Comparison of ENCODE assay signal across 1 cellular context in the genomic region with DNA sequence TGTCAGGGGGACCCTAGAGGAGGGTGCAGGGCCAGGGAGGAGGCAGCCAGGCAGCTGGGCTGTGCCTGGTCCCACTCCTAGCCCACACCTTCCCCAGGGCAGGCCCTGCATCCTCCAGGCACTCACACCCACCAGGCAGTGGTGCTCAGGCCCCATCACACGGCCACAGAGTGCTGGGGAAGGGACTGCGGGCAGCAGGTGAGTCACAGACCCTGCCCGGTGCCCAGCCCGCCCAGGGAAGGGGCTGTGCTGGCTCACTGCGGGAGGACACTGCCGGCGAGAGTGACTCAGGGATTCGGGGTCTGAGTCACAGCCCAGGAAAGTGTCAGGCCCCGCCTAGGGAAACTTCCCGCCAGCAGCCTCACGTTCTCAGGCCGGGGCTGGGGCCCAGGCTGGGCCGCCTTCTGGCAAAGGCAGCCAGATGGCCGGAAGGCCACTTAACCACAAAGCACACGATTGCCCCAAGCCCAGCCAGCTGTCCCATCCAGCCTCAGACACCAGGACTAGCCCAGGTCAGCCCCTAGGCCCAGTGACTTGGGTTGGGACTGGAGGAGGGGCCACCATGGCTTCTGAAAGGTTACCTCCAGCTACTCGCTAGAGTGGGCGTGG.
A peak's percentile ranks its signal among the peaks of the same experiment; 100 is the strongest.
TF ChIP-seq lines count a peak whose summit lies in the region.

No MANE protein-coding gene starts in this region.

TF ChIP-seq in HEK293, 187 proteins besides CTCF, POLR2A, EP300 and RAD21 (continued from another document and continues in another):
- no peak for TF ChIP-seq ZBTB44 (tag by site-specific recombination; IDR thresholded peaks at IDR 0.05)
- TF ChIP-seq FEZF1 (tag by site-specific recombination; IDR thresholded peaks at IDR 0.05) = peak; percentile 29; the same call in 1 of the 2 replicates
- peak; percentile 43; the same call in 1 of the 2 replicates for TF ChIP-seq KLF10 (tag by site-specific recombination; IDR thresholded peaks at IDR 0.05)
- TF ChIP-seq OSR2 (tag by site-specific recombination; IDR thresholded peaks at IDR 0.05) = no peak
- TF ChIP-seq ZNF843 (tag by site-specific recombination; IDR thresholded peaks at IDR 0.05) = no peak
- no peak for TF ChIP-seq ZNF302 (tag by site-specific recombination; IDR thresholded peaks at IDR 0.05; ENCODE audit: low read depth)
- TF ChIP-seq ZBTB20 (tag by site-specific recombination; IDR thresholded peaks at IDR 0.05) = peak; percentile 83
- no peak for TF ChIP-seq ZSCAN16 (tag by site-specific recombination; IDR thresholded peaks at IDR 0.05)
- TF ChIP-seq ZNF701 (tag by site-specific recombination; IDR thresholded peaks at IDR 0.05) = no peak
- no peak for TF ChIP-seq ZNF596 (tag by site-specific recombination; IDR thresholded peaks at IDR 0.05)
- TF ChIP-seq ZNF394 (tag by site-specific recombination; IDR thresholded peaks at IDR 0.05; ENCODE audit: borderline replicate concordance) = peak; percentile 73; the same call in 1 of the 2 replicates
- TF ChIP-seq ZNF521 (tag by site-specific recombination; IDR thresholded peaks at IDR 0.05) = no peak
- TF ChIP-seq ZBTB1 (tag by site-specific recombination; IDR thresholded peaks at IDR 0.05) = no peak
- TF ChIP-seq, protein P1, sequence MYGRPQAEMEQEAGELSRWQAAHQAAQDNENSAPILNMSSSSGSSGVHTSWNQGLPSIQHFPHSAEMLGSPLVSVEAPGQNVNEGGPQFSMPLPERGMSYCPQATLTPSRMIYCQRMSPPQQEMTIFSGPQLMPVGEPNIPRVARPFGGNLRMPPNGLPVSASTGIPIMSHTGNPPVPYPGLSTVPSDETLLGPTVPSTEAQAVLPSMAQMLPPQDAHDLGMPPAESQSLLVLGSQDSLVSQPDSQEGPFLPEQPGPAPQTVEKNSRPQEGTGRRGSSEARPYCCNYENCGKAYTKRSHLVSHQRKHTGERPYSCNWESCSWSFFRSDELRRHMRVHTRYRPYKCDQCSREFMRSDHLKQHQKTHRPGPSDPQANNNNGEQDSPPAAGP (tag by site-specific recombination; IDR thresholded peaks at IDR 0.05) = peak; percentile 95
- TF ChIP-seq ZFP69B (tag by site-specific recombination; IDR thresholded peaks at IDR 0.05) = peak; percentile 94
- no peak for TF ChIP-seq ZNF777 (tag by site-specific recombination; IDR thresholded peaks at IDR 0.05; ENCODE audit: borderline replicate concordance)
- TF ChIP-seq BCL11A (tag by site-specific recombination; IDR thresholded peaks at IDR 0.05; ENCODE audit: low read depth) = no peak
- no peak for TF ChIP-seq ZNF350 (tag by site-specific recombination; IDR thresholded peaks at IDR 0.05)
- no peak for TF ChIP-seq ZNF433 (tag by site-specific recombination; IDR thresholded peaks at IDR 0.05; ENCODE audit: low read depth)
- TF ChIP-seq ZNF341 (tag by site-specific recombination; IDR thresholded peaks at IDR 0.05; ENCODE audit: low read depth) = no peak
- TF ChIP-seq ZNF626 (tag by site-specific recombination; IDR thresholded peaks at IDR 0.05) = no peak
- TF ChIP-seq, protein P2, sequence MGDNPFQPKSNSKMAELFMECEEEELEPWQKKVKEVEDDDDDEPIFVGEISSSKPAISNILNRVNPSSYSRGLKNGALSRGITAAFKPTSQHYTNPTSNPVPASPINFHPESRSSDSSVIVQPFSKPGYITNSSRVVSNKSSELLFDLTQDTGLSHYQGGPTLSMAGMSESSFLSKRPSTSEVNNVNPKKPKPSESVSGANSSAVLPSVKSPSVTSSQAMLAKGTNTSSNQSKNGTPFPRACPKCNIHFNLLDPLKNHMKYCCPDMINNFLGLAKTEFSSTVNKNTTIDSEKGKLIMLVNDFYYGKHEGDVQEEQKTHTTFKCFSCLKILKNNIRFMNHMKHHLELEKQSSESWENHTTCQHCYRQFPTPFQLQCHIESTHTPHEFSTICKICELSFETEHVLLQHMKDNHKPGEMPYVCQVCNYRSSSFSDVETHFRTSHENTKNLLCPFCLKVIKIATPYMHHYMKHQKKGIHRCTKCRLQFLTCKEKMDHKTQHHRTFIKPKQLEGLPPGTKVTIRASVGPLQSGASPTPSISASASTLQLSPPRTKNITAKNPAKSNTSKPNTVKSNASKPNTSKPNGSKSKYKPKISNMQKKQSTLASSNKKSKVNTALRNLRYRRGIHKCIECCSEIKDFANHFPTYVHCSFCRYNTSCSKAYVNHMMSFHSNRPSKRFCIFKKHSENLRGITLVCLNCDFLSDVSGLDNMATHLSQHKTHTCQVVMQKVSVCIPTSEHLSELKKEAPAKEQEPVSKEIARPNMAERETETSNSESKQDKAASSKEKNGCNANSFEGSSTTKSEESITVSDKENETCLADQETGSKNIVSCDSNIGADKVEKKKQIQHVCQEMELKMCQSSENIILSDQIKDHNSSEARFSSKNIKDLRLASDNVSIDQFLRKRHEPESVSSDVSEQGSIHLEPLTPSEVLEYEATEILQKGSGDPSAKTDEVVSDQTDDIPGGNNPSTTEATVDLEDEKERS (tag by site-specific recombination; IDR thresholded peaks at IDR 0.05) = no peak
- TF ChIP-seq ZNF366 (tag by site-specific recombination; conservative IDR thresholded peaks at IDR 0.05) = peak; percentile 34; the same call in 1 of the 2 replicates
- TF ChIP-seq YY2 (tag by site-specific recombination; IDR thresholded peaks at IDR 0.05) = no peak
- no peak for TF ChIP-seq ZNF670 (tag by site-specific recombination; IDR thresholded peaks at IDR 0.05; ENCODE audit: low read depth)
- no peak for TF ChIP-seq ZBTB10 (tag by site-specific recombination; IDR thresholded peaks at IDR 0.05)
- peak; percentile 83 for TF ChIP-seq SP7 (tag by site-specific recombination; IDR thresholded peaks at IDR 0.05)
- TF ChIP-seq KLF8 (tag by site-specific recombination; IDR thresholded peaks at IDR 0.05) = peak; percentile 37; the same call in 1 of the 2 replicates
- TF ChIP-seq, protein P3, sequence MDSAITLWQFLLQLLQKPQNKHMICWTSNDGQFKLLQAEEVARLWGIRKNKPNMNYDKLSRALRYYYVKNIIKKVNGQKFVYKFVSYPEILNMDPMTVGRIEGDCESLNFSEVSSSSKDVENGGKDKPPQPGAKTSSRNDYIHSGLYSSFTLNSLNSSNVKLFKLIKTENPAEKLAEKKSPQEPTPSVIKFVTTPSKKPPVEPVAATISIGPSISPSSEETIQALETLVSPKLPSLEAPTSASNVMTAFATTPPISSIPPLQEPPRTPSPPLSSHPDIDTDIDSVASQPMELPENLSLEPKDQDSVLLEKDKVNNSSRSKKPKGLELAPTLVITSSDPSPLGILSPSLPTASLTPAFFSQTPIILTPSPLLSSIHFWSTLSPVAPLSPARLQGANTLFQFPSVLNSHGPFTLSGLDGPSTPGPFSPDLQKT (IDR thresholded peaks at IDR 0.05; ENCODE audit: borderline replicate concordance, low read depth, low read length) = no peak
- 0 out of 2 replicates have a peak, but pooled peaks have one; percentile 67 for TF ChIP-seq ZNF324 (tag by site-specific recombination; IDR thresholded peaks at IDR 0.05)
- TF ChIP-seq ZNF404 (tag by site-specific recombination; IDR thresholded peaks at IDR 0.05) = no peak
- no peak for TF ChIP-seq ZNF571 (tag by site-specific recombination; IDR thresholded peaks at IDR 0.05)
- no peak for TF ChIP-seq ZNF768 (tag by site-specific recombination; IDR thresholded peaks at IDR 0.05)
- TF ChIP-seq ZEB2 (tag by site-specific recombination; IDR thresholded peaks at IDR 0.05) = peak; percentile 89
- no peak for TF ChIP-seq ZFP41 (tag by site-specific recombination; IDR thresholded peaks at IDR 0.05; ENCODE audit: borderline replicate concordance)
- TF ChIP-seq PRDM6 (tag by site-specific recombination; IDR thresholded peaks at IDR 0.05) = no peak
- no peak for TF ChIP-seq ZNF2 (tag by site-specific recombination; IDR thresholded peaks at IDR 0.05)
- TF ChIP-seq, protein P4, sequence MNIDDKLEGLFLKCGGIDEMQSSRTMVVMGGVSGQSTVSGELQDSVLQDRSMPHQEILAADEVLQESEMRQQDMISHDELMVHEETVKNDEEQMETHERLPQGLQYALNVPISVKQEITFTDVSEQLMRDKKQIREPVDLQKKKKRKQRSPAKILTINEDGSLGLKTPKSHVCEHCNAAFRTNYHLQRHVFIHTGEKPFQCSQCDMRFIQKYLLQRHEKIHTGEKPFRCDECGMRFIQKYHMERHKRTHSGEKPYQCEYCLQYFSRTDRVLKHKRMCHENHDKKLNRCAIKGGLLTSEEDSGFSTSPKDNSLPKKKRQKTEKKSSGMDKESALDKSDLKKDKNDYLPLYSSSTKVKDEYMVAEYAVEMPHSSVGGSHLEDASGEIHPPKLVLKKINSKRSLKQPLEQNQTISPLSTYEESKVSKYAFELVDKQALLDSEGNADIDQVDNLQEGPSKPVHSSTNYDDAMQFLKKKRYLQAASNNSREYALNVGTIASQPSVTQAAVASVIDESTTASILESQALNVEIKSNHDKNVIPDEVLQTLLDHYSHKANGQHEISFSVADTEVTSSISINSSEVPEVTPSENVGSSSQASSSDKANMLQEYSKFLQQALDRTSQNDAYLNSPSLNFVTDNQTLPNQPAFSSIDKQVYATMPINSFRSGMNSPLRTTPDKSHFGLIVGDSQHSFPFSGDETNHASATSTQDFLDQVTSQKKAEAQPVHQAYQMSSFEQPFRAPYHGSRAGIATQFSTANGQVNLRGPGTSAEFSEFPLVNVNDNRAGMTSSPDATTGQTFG (tag by site-specific recombination; IDR thresholded peaks at IDR 0.05; ENCODE audit: borderline replicate concordance) = no peak
- TF ChIP-seq, protein P5, sequence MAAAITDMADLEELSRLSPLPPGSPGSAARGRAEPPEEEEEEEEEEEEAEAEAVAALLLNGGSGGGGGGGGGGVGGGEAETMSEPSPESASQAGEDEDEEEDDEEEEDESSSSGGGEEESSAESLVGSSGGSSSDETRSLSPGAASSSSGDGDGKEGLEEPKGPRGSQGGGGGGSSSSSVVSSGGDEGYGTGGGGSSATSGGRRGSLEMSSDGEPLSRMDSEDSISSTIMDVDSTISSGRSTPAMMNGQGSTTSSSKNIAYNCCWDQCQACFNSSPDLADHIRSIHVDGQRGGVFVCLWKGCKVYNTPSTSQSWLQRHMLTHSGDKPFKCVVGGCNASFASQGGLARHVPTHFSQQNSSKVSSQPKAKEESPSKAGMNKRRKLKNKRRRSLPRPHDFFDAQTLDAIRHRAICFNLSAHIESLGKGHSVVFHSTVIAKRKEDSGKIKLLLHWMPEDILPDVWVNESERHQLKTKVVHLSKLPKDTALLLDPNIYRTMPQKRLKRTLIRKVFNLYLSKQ (tag by site-specific recombination; IDR thresholded peaks at IDR 0.05; ENCODE audit: borderline replicate concordance) = no peak
- peak; percentile 66 for TF ChIP-seq ZIC2 (tag by site-specific recombination; IDR thresholded peaks at IDR 0.05)
- TF ChIP-seq ZNF624 (tag by site-specific recombination; IDR thresholded peaks at IDR 0.05) = no peak
- TF ChIP-seq MZF1 (tag by site-specific recombination; IDR thresholded peaks at IDR 0.05; ENCODE audit: borderline replicate concordance) = no peak
- TF ChIP-seq ZBTB8A (tag by site-specific recombination; IDR thresholded peaks at IDR 0.05) = peak; percentile 62
- TF ChIP-seq ZNF530 (tag by site-specific recombination; IDR thresholded peaks at IDR 0.05; ENCODE audit: low read depth) = no peak
